8 cellular contexts compared by ENCODE assay signal in the genomic region with DNA sequence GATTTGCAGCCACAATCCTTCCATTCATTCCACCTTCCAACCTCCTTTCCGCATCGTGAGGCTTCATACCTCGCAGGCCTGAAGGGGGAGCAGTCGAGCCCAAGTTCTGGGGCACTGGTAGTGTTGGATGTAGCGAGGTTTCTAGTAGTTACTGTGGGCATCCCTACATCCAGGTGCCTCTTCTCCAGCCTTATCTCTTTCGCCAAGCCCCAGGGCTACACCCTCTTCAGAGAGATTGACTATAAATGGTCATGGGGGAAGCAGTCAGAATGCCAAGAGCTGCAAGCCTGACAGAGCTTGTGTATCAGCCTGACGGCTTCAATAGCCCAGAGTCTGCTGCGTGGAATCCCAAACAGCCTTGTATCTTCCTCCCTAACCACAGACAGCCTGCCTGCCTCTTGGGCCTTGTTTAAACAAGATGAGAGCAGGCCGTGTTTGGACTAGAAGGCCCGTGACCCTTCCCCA. TPM values are rescaled to one million over a fixed set of nuclear protein-coding genes. Genes with fewer than 3 reads are reported as not detected.
DNase-seq lines count a peak whose midpoint lies in the region; ATAC-seq and TF ChIP-seq lines count a peak whose summit lies in the region.

No MANE protein-coding gene starts in this region.

- ATAC-seq in upper lobe of left lung (ENCODE audit: low FRiP score in 2 of 2) (peak; percentile 50 to 65), left lobe of liver (no peak), GM21447 (IDR thresholded peaks at IDR 0.05; ENCODE audit: unreplicated experiment) (no peak)

- no peaks in the 10 kb centered on the region for H3K36me3 ChIP-seq in upper lobe of left lung
- H3K36me3 ChIP-seq in prostate gland, result no peaks in the 10 kb centered on the region

- H3K36me3 Mint-ChIP-seq in HFFc6 (ENCODE audit: low read depth), result peaks cover 35% of the 10 kb centered on the region

- intact Hi-C loops in prostate gland (cut with DNase I), result no loop called here

- TF ChIP-seq POLR2A in upper lobe of left lung (IDR thresholded peaks at IDR 0.05), result no peak
- TF ChIP-seq POLR2A in prostate gland (IDR thresholded peaks at IDR 0.05), result no peak

- in situ Hi-C loops in astrocyte of the cerebellum (cut with HindIII; ENCODE audit: low sequenced_read_pairs), result no loop called here

- H3K27me3 ChIP-seq in upper lobe of left lung (no peaks in the 10 kb centered on the region), prostate gland (replicated peaks; ENCODE audit: insufficient read depth) (no peaks in the 10 kb centered on the region)

- TF ChIP-seq EP300 in upper lobe of left lung (IDR thresholded peaks at IDR 0.05), result no peak

- H3K4me1 ChIP-seq in upper lobe of left lung, result peaks cover 0 to 7% (median 1%) of the 10 kb centered on the region in 4 donors
- H3K4me1 ChIP-seq in prostate gland (replicated peaks), result no peaks in the 10 kb centered on the region

- H3K4me3 Mint-ChIP-seq in HFFc6, result no peak overlapping the region

- H3K4me1 Mint-ChIP-seq in HFFc6 (ENCODE audit: low read depth), result peaks cover 88% of the 10 kb centered on the region

- peak; percentile 81 for TF ChIP-seq CTCF in HFFc6 (IDR thresholded peaks at IDR 0.05)
- peak; percentile 68 for TF ChIP-seq CTCF in astrocyte of the cerebellum (IDR thresholded peaks at IDR 0.05; ENCODE audit: low read depth, low read length, missing control alignments)
- peak in 4 of 6 experiments; percentile 17 to 24 (median 19) for TF ChIP-seq CTCF in upper lobe of left lung (IDR thresholded peaks at IDR 0.05)
- TF ChIP-seq CTCF in prostate gland (IDR thresholded peaks at IDR 0.05), result peak in 1 of 4 experiments; percentile 24

- peak overlapping the region in 1 of 4 donors; percentile 28 for H3K27ac ChIP-seq in upper lobe of left lung
- no peak overlapping the region for H3K27ac ChIP-seq in prostate gland

- no peaks in the 10 kb centered on the region for H3K9me3 Mint-ChIP-seq in HFFc6

- no peak overlapping the region for H3K4me3 ChIP-seq in astrocyte of the cerebellum (ENCODE audit: low read depth, low read length)
- H3K4me3 ChIP-seq in upper lobe of left lung, result no peak overlapping the region
- H3K4me3 ChIP-seq in prostate gland, result no peak overlapping the region

- H3K27me3 Mint-ChIP-seq in HFFc6 (ENCODE audit: insufficient read depth), result peaks cover 2% of the 10 kb centered on the region; the same call in 1 of the 2 replicates

- WGBS in upper lobe of left lung, 2 donors, result 44 to 49% methylated on average over 10 of the region's 10 CpGs
- 42% methylated on average over 10 of the region's 10 CpGs for WGBS in prostate gland

- peak overlapping the region; percentile 52 for H3K27ac Mint-ChIP-seq in HFFc6

- DNase-seq in COLO668 (lab: John Stamatoyannopoulos, UW; ENCODE audit: unreplicated experiment), result peak; percentile 2
- DNase-seq in HFFc6, result peak; percentile 43
- no peak for DNase-seq in astrocyte of the cerebellum (ENCODE audit: low read depth)
- peak; percentile 84 for DNase-seq in left kidney (ENCODE audit: low read depth, low spot score)
- DNase-seq in upper lobe of left lung, result peak in 1 of 2 donors; percentile 31
- DNase-seq in prostate gland (ENCODE audit: low spot score), result no peak
- no peak for DNase-seq in left lobe of liver (ENCODE audit: low spot score)

- H3K9me3 ChIP-seq in upper lobe of left lung (no peaks in the 10 kb centered on the region), prostate gland (no peaks in the 10 kb centered on the region)

RNA-seq across cellular contexts. Expression of a gene that starts 28.9 kb away (rescaled TPM):
- total RNA-seq in HFFc6 (2021; fragmentation: NEBNext Ultra II Directional; extraction: Animal tissue kit (Norgen Biotek cat#: 25700)), result 100 to 1,000 TPM; 126 to 201 (median 138) TPM
- total RNA-seq in upper lobe of left lung (10 to 100 TPM in 5 of 6 donors, 1 to 10 TPM in 1; 6.0 to 23.4 (median 15.3) TPM), prostate gland (10 to 100 TPM in 1 of 2 donors, 1 to 10 TPM in 1; 5.0 to 10.7 TPM), left lobe of liver (0.45 TPM)

Comparison
In these comparisons a context has a peak if more than half of its experiments do, and no peak if none do; other contexts are left out.
1. DNase-seq: peak in COLO668 (single experiment), HFFc6 (single experiment) and left kidney (single experiment); none in astrocyte of the cerebellum (single experiment), prostate gland (single experiment) and left lobe of liver (single experiment).
2. ATAC-seq: peak in upper lobe of left lung (2 of 2); none in left lobe of liver (single experiment) and GM21447 (single experiment).
3. RNA of a gene that starts 28.9 kb away (total RNA-seq): 126 to 201 TPM in HFFc6; 6.0 to 23.4 TPM in upper lobe of left lung, 5.0 to 10.7 TPM in prostate gland and 0.45 TPM in left lobe of liver (single experiment); every median in the first group is over 4 times any median in the second.